20 cellular contexts compared by ENCODE assay signal in genomic region chr5:36679609-36680008, GRCh38.
"Had no signal": no experiment of that assay in that cellular context is flagged by ENCODE, and none has a peak within 500 bp of the region (broad histone marks: within the 10 kb centered on the region; RNA-seq: fewer than 3 reads in every experiment).

No MANE protein-coding gene starts in this region.

- H3K36me3 ChIP-seq: ascending aorta, colonic mucosa, gastroesophageal sphincter, transverse colon had no signal

- H3K9me3 ChIP-seq: ascending aorta, colonic mucosa, esophagus squamous epithelium, gastroesophageal sphincter, spleen, transverse colon had no signal

- H3K36me3 Mint-ChIP-seq: natural killer cell had no signal

- H3K4me1 Mint-ChIP-seq: central memory CD8-positive, alpha-beta T cell; mesothelial cell of epicardium; natural killer cell; WTC11 had no signal

- ATAC-seq: natural killer cell, WTC11 had no signal

- H3K4me1 ChIP-seq: ascending aorta, colonic mucosa, gastroesophageal sphincter, transverse colon had no signal

- H3K4me3 Mint-ChIP-seq: activated naive CD4-positive, alpha-beta T cell treated with anti-CD3 and anti-CD28 coated beads for 36 hours; central memory CD8-positive, alpha-beta T cell; endodermal cell; mesothelial cell of epicardium; natural killer cell; WTC11 had no signal

- H3K4me3 ChIP-seq: ascending aorta, colonic mucosa, esophagus squamous epithelium, gastroesophageal sphincter, spleen, transverse colon had no signal

- H3K27ac Mint-ChIP-seq: activated naive CD4-positive, alpha-beta T cell treated with anti-CD3 and anti-CD28 coated beads for 36 hours; endodermal cell; mesothelial cell of epicardium; natural killer cell; progenitor cell of endocrine pancreas; WTC11 had no signal

- H3K27me3 ChIP-seq: ascending aorta, colonic mucosa, esophagus squamous epithelium, gastroesophageal sphincter, spleen, transverse colon had no signal

- DNase-seq: activated CD8-positive, alpha-beta memory T cell treated with anti-CD3 and anti-CD28 coated beads, Interleukin-2, amount 50 U/mL, for 48 hours; activated effector memory CD4-positive, alpha-beta T cell treated with Interleukin-2 at 50 U/mL for 16 hours; activated naive CD4-positive, alpha-beta T cell treated with anti-CD3 and anti-CD28 coated beads for 36 hours; activated T-cell treated with anti-CD3 and anti-CD28 coated beads, Interleukin-2, amount 50 U/mL, for 48 hours; colonic mucosa; esophagus squamous epithelium; natural killer cell; retina; spleen; stimulated activated CD4-positive, alpha-beta T cell treated with anti-CD3 and anti-CD28 coated beads, Interleukin-4, amount 100 ng/mL, for 1 hour; stimulated activated naive CD4-positive, alpha-beta T cell treated with Interleukin-2 at 50 U/mL for 16 hours; T-helper 1 cell had no signal

- H3K9me3 Mint-ChIP-seq: activated naive CD4-positive, alpha-beta T cell treated with anti-CD3 and anti-CD28 coated beads for 36 hours; central memory CD8-positive, alpha-beta T cell; endodermal cell; mesothelial cell of epicardium; natural killer cell; WTC11 had no signal

- H3K27ac ChIP-seq: ascending aorta, colonic mucosa had no signal

- H3K27me3 Mint-ChIP-seq: progenitor cell of endocrine pancreas had no signal
